ENCODE assay signal across 9 cellular contexts in the genomic region with DNA sequence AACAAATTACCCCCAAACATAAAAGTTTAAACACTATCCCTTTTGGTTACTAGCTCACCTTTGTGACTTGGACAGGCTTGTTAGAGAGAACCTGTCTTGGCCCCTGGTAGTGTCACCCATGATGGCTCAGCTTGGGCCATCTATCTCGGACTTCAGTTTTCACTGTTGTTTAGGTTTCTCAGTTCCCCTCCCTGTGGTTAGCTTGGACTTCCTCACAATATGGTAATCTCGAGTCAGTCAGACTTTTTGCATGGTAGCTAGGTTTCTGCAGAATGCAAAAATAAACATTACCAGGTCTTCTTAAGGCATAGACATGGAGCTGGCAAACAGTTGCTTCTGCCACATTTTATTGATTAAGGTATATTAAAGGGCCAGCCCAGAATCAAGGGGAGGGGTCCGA.
DNase-seq lines count a peak whose midpoint lies in the region; ATAC-seq and TF ChIP-seq lines count a peak whose summit lies in the region.
"Had no signal": no experiment of that assay in that cellular context is flagged by ENCODE, and none has a peak within 500 bp of the region (broad histone marks: within the 10 kb centered on the region; RNA-seq: fewer than 3 reads in every experiment).

No MANE protein-coding gene starts in this region.

- in situ Hi-C loops in GM13977 (cut with MboI; ENCODE audit: low pct_unique_long_range_greater_than_20kb, low sequenced_read_pairs, unreplicated experiment): no loop called here

- intact Hi-C loops in Right ventricle myocardium superior (cut with DNase I): no loop called here

- no peak for TF ChIP-seq CTCF in GM13977 (IDR thresholded peaks at IDR 0.05; ENCODE audit: extremely low read depth, insufficient read depth, missing control alignments)

- ATAC-seq in GM19463 (IDR thresholded peaks at IDR 0.05; ENCODE audit: unreplicated experiment) (peak; percentile 100), HG02943 (IDR thresholded peaks at IDR 0.05; ENCODE audit: low read depth, unreplicated experiment) (peak; percentile 97), Right ventricle myocardium superior (ENCODE audit: poor library complexity) (no peak)

- DNase-seq in GM13977 (ENCODE audit: low spot score): peak; percentile 25
- peak; percentile 2 for DNase-seq in KG1 (lab: John Stamatoyannopoulos, UW)
- DNase-seq in Right ventricle myocardium superior: no peak
- no peak for DNase-seq in NCI-H1092 treated with DMSO at 0.1 percent for 48 hours (lab: John Stamatoyannopoulos, UW)
- no peak for DNase-seq in DMS 273 (lab: John Stamatoyannopoulos, UW; ENCODE audit: unreplicated experiment)
- DNase-seq in D341Med (ENCODE audit: low spot score): no peak
- DNase-seq: GDM1 had no signal

Comparison
In these comparisons a context has a peak if more than half of its experiments do, and no peak if none do; other contexts are left out.
1. DNase-seq: peak in GM13977 (single experiment) and KG1 (single experiment); none in Right ventricle myocardium superior (single experiment), NCI-H1092 treated with DMSO at 0.1 percent for 48 hours (single experiment), DMS 273 (single experiment) and D341Med (single experiment).